Comparison of ENCODE assay signal across 8 cellular contexts in genomic region chr5:36724429-36725332, GRCh38.
A peak's percentile ranks its signal among the peaks of the same experiment; 100 is the strongest.
DNase-seq lines count a peak whose midpoint lies in the region; ATAC-seq and TF ChIP-seq lines count a peak whose summit lies in the region.

No MANE protein-coding gene starts in this region.

- H3K27ac ChIP-seq in A673 (ENCODE audit: low read depth, low read length, poor library complexity, severe bottlenecking): no peak overlapping the region

- no peaks in the 10 kb centered on the region for H3K36me3 ChIP-seq in A673 (ENCODE audit: insufficient read depth, low read length, poor library complexity, severe bottlenecking)

- no peaks in the 10 kb centered on the region for H3K9me3 Mint-ChIP-seq in activated naive CD4-positive, alpha-beta T cell treated with anti-CD3 and anti-CD28 coated beads for 36 hours

- no peaks in the 10 kb centered on the region for H3K27me3 ChIP-seq in A673 (replicated peaks; ENCODE audit: insufficient read depth, low read depth, low read length, poor library complexity)

- H3K27me3 Mint-ChIP-seq in activated naive CD4-positive, alpha-beta T cell treated with anti-CD3 and anti-CD28 coated beads for 36 hours (ENCODE audit: low read depth): peaks cover 2% of the 10 kb centered on the region

- POLR2A ChIA-PET in A673 (lab: Charles Lee; ENCODE audit: low non-redundant PET): no interaction called here

- no TSS peak for BruUV-seq in A673 (replicated peaks; lab: Mats Ljungman, UMichigan)

- peak; percentile 52 for DNase-seq in A673 (ENCODE audit: low spot score)
- peak; percentile 45 to 80 for DNase-seq in NCI-H446 (lab: John Stamatoyannopoulos, UW)
- DNase-seq in activated naive CD4-positive, alpha-beta T cell treated with anti-CD3 and anti-CD28 coated beads for 36 hours: peak; percentile 62
- DNase-seq in midbrain (lab: John Stamatoyannopoulos, UW): peak; percentile 27
- no peak for DNase-seq in NCI-H1092 (lab: John Stamatoyannopoulos, UW)
- no peak for DNase-seq in middle frontal gyrus (ENCODE audit: extremely low spot score, low spot score)

- ATAC-seq in GM18868 (IDR thresholded peaks at IDR 0.05; ENCODE audit: unreplicated experiment) (peak; percentile 72), HG02870 (IDR thresholded peaks at IDR 0.05; ENCODE audit: unreplicated experiment) (peak; percentile 67)

- TF ChIP-seq CTCF in A673 (conservative IDR thresholded peaks at IDR 0.05; ENCODE audit: low read depth, low read length): no peak

- no peak overlapping the region for H3K4me3 ChIP-seq in A673 (ENCODE audit: low read depth, low read length, poor library complexity, severe bottlenecking)

- peaks cover 26% of the 10 kb centered on the region for H3K4me1 Mint-ChIP-seq in activated naive CD4-positive, alpha-beta T cell treated with anti-CD3 and anti-CD28 coated beads for 36 hours (ENCODE audit: low read depth)

- intact Hi-C loops in A673 (cut with micrococcal nuclease; ENCODE audit: unreplicated experiment): no loop called here
- intact Hi-C loops in activated naive CD4-positive, alpha-beta T cell treated with anti-CD3 and anti-CD28 coated beads for 36 hours (cut with micrococcal nuclease): loop anchor here (5.0 kb wide), 2 partner anchors 388 to 648 kb away; partner anchors contain the start of gene NUP155

- no peaks in the 10 kb centered on the region for H3K9me3 ChIP-seq in A673 (ENCODE audit: low read depth, low read length, poor library complexity, severe bottlenecking)

- peak overlapping the region; percentile 78 for H3K27ac Mint-ChIP-seq in activated naive CD4-positive, alpha-beta T cell treated with anti-CD3 and anti-CD28 coated beads for 36 hours

- peak overlapping the region; percentile 77 for H3K4me3 Mint-ChIP-seq in activated naive CD4-positive, alpha-beta T cell treated with anti-CD3 and anti-CD28 coated beads for 36 hours

- no peaks in the 10 kb centered on the region for H3K36me3 Mint-ChIP-seq in activated naive CD4-positive, alpha-beta T cell treated with anti-CD3 and anti-CD28 coated beads for 36 hours (ENCODE audit: low read depth)

- H3K4me1 ChIP-seq in A673 (ENCODE audit: insufficient read depth, low read length, poor library complexity, severe bottlenecking): peaks cover 29% of the 10 kb centered on the region

- CTCF ChIA-PET in A673 (lab: Charles Lee): interaction anchor here (0.7 kb wide), 1 partner anchor 15 kb away, joined by 3 read pairs; no protein-coding TSS in a partner anchor
- CTCF ChIA-PET in activated naive CD4-positive, alpha-beta T cell treated with anti-CD3 and anti-CD28 coated beads for 36 hours (lab: Charles Lee): interaction anchor here (0.8 to 1.8 kb wide), 7 partner anchors 9 to 649 kb away, joined by 3 to 9 read pairs (median 4); no protein-coding TSS in a partner anchor

Comparison
In these comparisons a context has a peak if more than half of its experiments do, and no peak if none do; other contexts are left out.
1. DNase-seq: peak in A673 (single experiment), NCI-H446 (2 of 2), activated naive CD4-positive, alpha-beta T cell treated with anti-CD3 and anti-CD28 coated beads for 36 hours (single experiment) and midbrain (single experiment); none in NCI-H1092 (single experiment) and middle frontal gyrus (single experiment).